ENCODE assay signal across 1 cellular context in genomic region chr1:229893762-229894444, GRCh38.
TF ChIP-seq lines count a peak whose summit lies in the region.

No MANE protein-coding gene starts in this region.

TF ChIP-seq in HEK293, 187 proteins besides CTCF, POLR2A, EP300 and RAD21 (continued from another document and continues in another):
- TF ChIP-seq PRDM2 (tag by site-specific recombination; IDR thresholded peaks at IDR 0.05; ENCODE audit: borderline replicate concordance) (no peak), PRDM1 (tag by site-specific recombination; IDR thresholded peaks at IDR 0.05) (no peak), ZNF148 (tag by site-specific recombination; IDR thresholded peaks at IDR 0.05; ENCODE audit: borderline replicate concordance) (no peak; the same call in 1 of the 2 replicates), ZNF280D (tag by site-specific recombination; IDR thresholded peaks at IDR 0.05) (0 out of 2 replicates have a peak, but pooled peaks have one; percentile 9), ZNF248 (tag by site-specific recombination; IDR thresholded peaks at IDR 0.05) (no peak), ZNF175 (tag by site-specific recombination; IDR thresholded peaks at IDR 0.05) (no peak), ZNF785 (tag by site-specific recombination; IDR thresholded peaks at IDR 0.05) (no peak), ZBTB44 (tag by site-specific recombination; IDR thresholded peaks at IDR 0.05) (peak; percentile 72), PRDM10 (tag by site-specific recombination; IDR thresholded peaks at IDR 0.05) (no peak; the same call in 1 of the 2 replicates), ZFP37 (tag by site-specific recombination; IDR thresholded peaks at IDR 0.05) (peak; percentile 90), ZBTB48 (tag by site-specific recombination; IDR thresholded peaks at IDR 0.05) (0 out of 2 replicates have a peak, but pooled peaks have one; percentile 34), ZNF223 (tag by site-specific recombination; IDR thresholded peaks at IDR 0.05) (no peak), ZEB2 (tag by site-specific recombination; IDR thresholded peaks at IDR 0.05) (peak; percentile 89), ZBTB8A (tag by site-specific recombination; IDR thresholded peaks at IDR 0.05) (peak; percentile 32; the same call in 1 of the 2 replicates), HOXD13 (CRISPR knock-in tag; IDR thresholded peaks at IDR 0.05; ENCODE audit: borderline replicate concordance) (peak; percentile 91), SCRT1 (tag by site-specific recombination; IDR thresholded peaks at IDR 0.05; ENCODE audit: borderline replicate concordance) (peak; percentile 82), ZNF311 (tag by site-specific recombination; IDR thresholded peaks at IDR 0.05; ENCODE audit: borderline replicate concordance) (no peak), ZNF596 (tag by site-specific recombination; IDR thresholded peaks at IDR 0.05) (0 out of 2 replicates have a peak, but pooled peaks have one; percentile 4), ZNF629 (tag by site-specific recombination; IDR thresholded peaks at IDR 0.05) (peak; percentile 90), GLI2 (tag by site-specific recombination; IDR thresholded peaks at IDR 0.05; ENCODE audit: borderline replicate concordance, low read depth) (peak; percentile 87), ZNF600 (tag by site-specific recombination; IDR thresholded peaks at IDR 0.05) (peak; percentile 50), SALL2 (tag by site-specific recombination; IDR thresholded peaks at IDR 0.05; ENCODE audit: borderline replicate concordance) (no peak), KLF8 (tag by site-specific recombination; IDR thresholded peaks at IDR 0.05) (peak; percentile 65; the same call in 1 of the 2 replicates), SETDB1 (IDR thresholded peaks at IDR 0.05; ENCODE audit: insufficient read length, low read length) (no peak), ZBTB6 (tag by site-specific recombination; IDR thresholded peaks at IDR 0.05) (peak; percentile 94), ZNF214 (tag by site-specific recombination; IDR thresholded peaks at IDR 0.05; ENCODE audit: borderline replicate concordance) (no peak), ZNF704 (tag by site-specific recombination; IDR thresholded peaks at IDR 0.05) (no peak), ZNF501 (tag by site-specific recombination; IDR thresholded peaks at IDR 0.05) (0 out of 2 replicates have a peak, but pooled peaks have one; percentile 89), ZNF2 (tag by site-specific recombination; IDR thresholded peaks at IDR 0.05) (peak; percentile 74; the same call in 1 of the 2 replicates), ZNF449 (tag by site-specific recombination; IDR thresholded peaks at IDR 0.05) (peak; percentile 62; the same call in 1 of the 2 replicates), KLF1 (tag by site-specific recombination; IDR thresholded peaks at IDR 0.05) (peak; percentile 70), ZNF426 (tag by site-specific recombination; IDR thresholded peaks at IDR 0.05) (no peak)
